In genomic region chr5:154038241-154038603, GRCh38 we compare ENCODE assay signal across 8 cellular contexts. TPM values are rescaled to one million over a fixed set of nuclear protein-coding genes. Genes with fewer than 3 reads are reported as not detected.
DNase-seq lines count a peak whose midpoint lies in the region; ATAC-seq and TF ChIP-seq lines count a peak whose summit lies in the region.

No MANE protein-coding gene starts in this region.

- no peaks in the 10 kb centered on the region for H3K27me3 Mint-ChIP-seq in T-helper 1 cell treated with Interleukin-12 subunit alpha and Interleukin-12 subunit beta and Interleukin-4 antibody, amounts not matched to agents 30 μg/mL and 1 μg/mL, for 36 hours (ENCODE audit: low read depth)

- H3K27ac ChIP-seq in DOHH2 (ENCODE audit: low read depth, low read length) (peak overlapping the region; percentile 73), muscle layer of duodenum (ENCODE audit: low read length) (peak overlapping the region; percentile 92), thoracic aorta (peak overlapping the region; percentile 68 to 77)
- peak overlapping the region; percentile 77 for H3K27ac ChIP-seq in effector memory CD4-positive, alpha-beta T cell (ENCODE audit: insufficient read depth, low read length, poor library complexity, severe bottlenecking)

- H3K4me3 ChIP-seq in DOHH2 (ENCODE audit: low read length) (peak overlapping the region; percentile 95), muscle layer of duodenum (ENCODE audit: low read depth in 1 of 2, low read length in 2 of 2) (peak overlapping the region; percentile 91 to 94), thoracic aorta (peak overlapping the region; percentile 88)
- H3K4me3 ChIP-seq in effector memory CD4-positive, alpha-beta T cell (ENCODE audit: insufficient read depth, low read depth, low read length, poor library complexity, severe bottlenecking): peak overlapping the region; percentile 85

- H3K4me3 Mint-ChIP-seq in T-helper 1 cell treated with Interleukin-12 subunit alpha and Interleukin-12 subunit beta and Interleukin-4 antibody, amounts not matched to agents 30 μg/mL and 1 μg/mL, for 36 hours: peak overlapping the region; percentile 94

- H3K27me3 ChIP-seq in DOHH2 (ENCODE audit: control insufficient read depth, low read length): no peaks in the 10 kb centered on the region
- H3K27me3 ChIP-seq in effector memory CD4-positive, alpha-beta T cell (replicated peaks; ENCODE audit: control insufficient read depth, insufficient read depth, low read length, poor library complexity, severe bottlenecking): no peaks in the 10 kb centered on the region
- no peaks in the 10 kb centered on the region for H3K27me3 ChIP-seq in muscle layer of duodenum (ENCODE audit: low read depth, low read length)
- no peaks in the 10 kb centered on the region for H3K27me3 ChIP-seq in thoracic aorta (replicated peaks; ENCODE audit: insufficient read depth)

- peaks cover 55% of the 10 kb centered on the region for H3K79me2 ChIP-seq in DOHH2 (ENCODE audit: control insufficient read depth, low read length)

- ATAC-seq in GM19463 (IDR thresholded peaks at IDR 0.05; ENCODE audit: unreplicated experiment): peak; percentile 31
- ATAC-seq in HG03520 (IDR thresholded peaks at IDR 0.05; ENCODE audit: unreplicated experiment): peak; percentile 47
- ATAC-seq in thoracic aorta (ENCODE audit: insufficient number of reproducible peaks, low FRiP score, low read depth): no peak

- no peaks in the 10 kb centered on the region for H4K20me1 ChIP-seq in DOHH2 (ENCODE audit: control insufficient read depth, insufficient read depth, low read depth, low read length)

- TF ChIP-seq CTCF in DOHH2 (IDR thresholded peaks at IDR 0.05; ENCODE audit: low read depth, low read length, poor library complexity, severe bottlenecking) (no peak), thoracic aorta (IDR thresholded peaks at IDR 0.05) (no peak)

- H3F3A ChIP-seq in DOHH2 (ENCODE audit: control insufficient read depth, insufficient read depth): peaks cover 5% of the 10 kb centered on the region; the same call in 1 of the 2 replicates

- H3K9me3 ChIP-seq in DOHH2 (ENCODE audit: control insufficient read depth, insufficient read depth, low read length) (no peaks in the 10 kb centered on the region), muscle layer of duodenum (ENCODE audit: control insufficient read depth in 1 of 2, low read length in 2 of 2) (no peaks in the 10 kb centered on the region), thoracic aorta (no peaks in the 10 kb centered on the region)
- H3K9me3 ChIP-seq in effector memory CD4-positive, alpha-beta T cell (ENCODE audit: control insufficient read depth, low read length): no peaks in the 10 kb centered on the region

- peak overlapping the region; percentile 71 for H3K4me2 ChIP-seq in DOHH2 (ENCODE audit: low read length)

- H3K4me1 ChIP-seq in DOHH2 (ENCODE audit: control insufficient read depth, low read length): peaks cover 35% of the 10 kb centered on the region
- peaks cover 5% of the 10 kb centered on the region for H3K4me1 ChIP-seq in effector memory CD4-positive, alpha-beta T cell (ENCODE audit: control insufficient read depth, insufficient read depth, low read length, poor library complexity, severe bottlenecking)
- H3K4me1 ChIP-seq in muscle layer of duodenum (ENCODE audit: control insufficient read depth in 1 of 2, insufficient read depth in 2 of 2, low read length in 2 of 2): peaks cover 17 to 22% of the 10 kb centered on the region in 2 donors
- H3K4me1 ChIP-seq in thoracic aorta (ENCODE audit: control insufficient read depth in 1 of 2, low read depth in 2 of 2): peaks cover 13 to 32% of the 10 kb centered on the region in 2 donors

- no peaks in the 10 kb centered on the region for H3K9me2 ChIP-seq in DOHH2 (replicated peaks; ENCODE audit: control insufficient read depth, low read length)

- peak overlapping the region; percentile 85 for H3K27ac Mint-ChIP-seq in T-helper 1 cell treated with Interleukin-12 subunit alpha and Interleukin-12 subunit beta and Interleukin-4 antibody, amounts not matched to agents 30 μg/mL and 1 μg/mL, for 36 hours

- H3K36me3 ChIP-seq in DOHH2 (ENCODE audit: control insufficient read depth, low read length) (peaks cover 8% of the 10 kb centered on the region), muscle layer of duodenum (ENCODE audit: control insufficient read depth in 1 of 2, insufficient read depth in 2 of 2, low read length in 2 of 2) (no peaks in the 10 kb centered on the region), thoracic aorta (no peaks in the 10 kb centered on the region)
- H3K36me3 ChIP-seq in effector memory CD4-positive, alpha-beta T cell (ENCODE audit: control insufficient read depth, insufficient read depth, low read length): no peaks in the 10 kb centered on the region

- H3K36me3 Mint-ChIP-seq in T-helper 1 cell treated with Interleukin-12 subunit alpha and Interleukin-12 subunit beta and Interleukin-4 antibody, amounts not matched to agents 30 μg/mL and 1 μg/mL, for 36 hours (ENCODE audit: low read depth): peaks cover 9% of the 10 kb centered on the region

- no peaks in the 10 kb centered on the region for H3K9me3 Mint-ChIP-seq in T-helper 1 cell treated with Interleukin-12 subunit alpha and Interleukin-12 subunit beta and Interleukin-4 antibody, amounts not matched to agents 30 μg/mL and 1 μg/mL, for 36 hours

- peaks cover 30% of the 10 kb centered on the region for H3K4me1 Mint-ChIP-seq in T-helper 1 cell treated with Interleukin-12 subunit alpha and Interleukin-12 subunit beta and Interleukin-4 antibody, amounts not matched to agents 30 μg/mL and 1 μg/mL, for 36 hours (ENCODE audit: low read depth)

- peak in 2 of 3 donors; percentile 9 to 24 for DNase-seq in effector memory CD4-positive, alpha-beta T cell
- DNase-seq in thoracic aorta (ENCODE audit: low spot score) (no peak), midbrain (lab: John Stamatoyannopoulos, UW) (no peak)

RNA-seq across cellular contexts. Expression of gene FAM114A2, which starts 0.5 kb away (rescaled TPM):
- 10 to 100 TPM; 33.2 to 43.6 TPM for total RNA-seq in thoracic aorta

RNA-seq across cellular contexts. Expression of gene MFAP3, which starts 0.5 kb away (rescaled TPM):
- 10 to 100 TPM; 40.2 to 73.7 TPM for total RNA-seq in thoracic aorta

Comparison
In these comparisons a context has a peak if more than half of its experiments do, and no peak if none do; other contexts are left out.
1. DNase-seq: peak in effector memory CD4-positive, alpha-beta T cell (2 of 3); none in thoracic aorta (single experiment) and midbrain (single experiment).
2. Peak in every context shown above with its lines, with median percentiles within 50 percentile points of each other: H3K27ac ChIP-seq and H3K4me3 ChIP-seq.